Comparison of ENCODE assay signal across 8 cellular contexts in genomic region chr5:142432369-142432863, GRCh38.
DNase-seq lines count a peak whose midpoint lies in the region; ATAC-seq and TF ChIP-seq lines count a peak whose summit lies in the region.

No MANE protein-coding gene starts in this region.

- no peak overlapping the region for H3K4me2 ChIP-seq in PC-9

- DNase-seq in GM06990 (ENCODE audit: extremely low read depth, insufficient read length) (peak; percentile 30), T-cell (peak in 24 of 34 experiments; percentile 6 to 38 (median 18)), iPS-NIHi11 (ENCODE audit: low spot score) (peak; percentile 54), NCI-H128 (lab: John Stamatoyannopoulos, UW; ENCODE audit: unreplicated experiment) (no peak), PC-9 (no peak), GM19238 (ENCODE audit: insufficient read length, low spot score) (no peak), coronary artery (ENCODE audit: low spot score) (no peak)

- H3K27me3 ChIP-seq in GM06990 (replicated peaks; ENCODE audit: control insufficient read depth, insufficient read depth, low read length) (no peaks in the 10 kb centered on the region; the same call in 1 of the 2 replicates), PC-9 (ENCODE audit: insufficient read depth, low read depth) (no peaks in the 10 kb centered on the region)

- H3K36me3 ChIP-seq in GM06990 (ENCODE audit: control insufficient read depth, insufficient read depth, low read length) (no peaks in the 10 kb centered on the region), PC-9 (ENCODE audit: low read depth) (no peaks in the 10 kb centered on the region)

- H3K4me1 ChIP-seq in PC-9 (replicated peaks; ENCODE audit: insufficient read depth): no peaks in the 10 kb centered on the region

- H3K36me3 Mint-ChIP-seq in T-cell: no peaks in the 10 kb centered on the region

- TF ChIP-seq CTCF in GM06990 (IDR thresholded peaks at IDR 0.05; ENCODE audit: insufficient read depth, low read length, poor library complexity, severe bottlenecking): no peak
- TF ChIP-seq CTCF in PC-9 (conservative IDR thresholded peaks at IDR 0.05): no peak
- TF ChIP-seq CTCF in coronary artery (IDR thresholded peaks at IDR 0.05): no peak

- peak; percentile 59 for ATAC-seq in HG02588 (IDR thresholded peaks at IDR 0.05; ENCODE audit: unreplicated experiment)
- peak; percentile 59 to 72 (median 64) for ATAC-seq in T-cell (replicated peaks in 1 of 4)

- H3K4me1 Mint-ChIP-seq in T-cell: peaks cover 36 to 47% (median 39%) of the 10 kb centered on the region in 3 donors

- no peak overlapping the region for H2AFZ ChIP-seq in PC-9

- POLR2A ChIA-PET in T-cell (lab: Charles Lee): interaction anchor here (0.5 to 1.2 kb wide), 3 partner anchors 10 to 83 kb away, joined by 4 to 8 read pairs (median 4); no protein-coding TSS in a partner anchor
- POLR2A ChIA-PET in PC-9 (lab: Charles Lee; ENCODE audit: unreplicated experiment): no interaction called here

- no peaks in the 10 kb centered on the region for H3F3A ChIP-seq in PC-9 (ENCODE audit: insufficient read depth, low read depth)

- no peaks in the 10 kb centered on the region for H3K9me3 Mint-ChIP-seq in T-cell

- H3K9me3 ChIP-seq in PC-9 (ENCODE audit: insufficient read depth, low read depth): no peaks in the 10 kb centered on the region

- no peak overlapping the region for H3K27ac ChIP-seq in PC-9
- H3K27ac ChIP-seq in coronary artery: no peak overlapping the region

- no peaks in the 10 kb centered on the region for H3K27me3 Mint-ChIP-seq in T-cell

- CTCF ChIA-PET in T-cell (lab: Charles Lee): no interaction called here
- CTCF ChIA-PET in PC-9 (lab: Charles Lee): no interaction called here

- no peaks in the 10 kb centered on the region for H4K20me1 ChIP-seq in PC-9 (ENCODE audit: insufficient read depth)

- H3K27ac Mint-ChIP-seq in T-cell: peak overlapping the region; percentile 81 to 92

- H3K4me3 Mint-ChIP-seq in T-cell: peak overlapping the region in 2 of 3 donors; percentile 53 to 68

- intact Hi-C loops in PC-9 (cut with micrococcal nuclease; ENCODE audit: unreplicated experiment): no loop called here

- H3K4me3 ChIP-seq in GM06990 (replicated peaks; ENCODE audit: low read depth, low read length): no peak overlapping the region
- H3K4me3 ChIP-seq in PC-9: no peak overlapping the region
- no peak overlapping the region for H3K4me3 ChIP-seq in coronary artery

- no TSS peak for BruUV-seq in PC-9 (replicated peaks; lab: Mats Ljungman, UMichigan)

- H3K9me2 ChIP-seq in PC-9 (ENCODE audit: insufficient read depth): no peaks in the 10 kb centered on the region

- H3K79me2 ChIP-seq in PC-9 (ENCODE audit: low read depth): no peaks in the 10 kb centered on the region

Comparison
In these comparisons a context has a peak if more than half of its experiments do, and no peak if none do; other contexts are left out.
1. DNase-seq: peak in GM06990 (single experiment), T-cell (24 of 34) and iPS-NIHi11 (single experiment); none in NCI-H128 (single experiment), PC-9 (0 of 2), GM19238 (single experiment) and coronary artery (single experiment).